In the genomic region with DNA sequence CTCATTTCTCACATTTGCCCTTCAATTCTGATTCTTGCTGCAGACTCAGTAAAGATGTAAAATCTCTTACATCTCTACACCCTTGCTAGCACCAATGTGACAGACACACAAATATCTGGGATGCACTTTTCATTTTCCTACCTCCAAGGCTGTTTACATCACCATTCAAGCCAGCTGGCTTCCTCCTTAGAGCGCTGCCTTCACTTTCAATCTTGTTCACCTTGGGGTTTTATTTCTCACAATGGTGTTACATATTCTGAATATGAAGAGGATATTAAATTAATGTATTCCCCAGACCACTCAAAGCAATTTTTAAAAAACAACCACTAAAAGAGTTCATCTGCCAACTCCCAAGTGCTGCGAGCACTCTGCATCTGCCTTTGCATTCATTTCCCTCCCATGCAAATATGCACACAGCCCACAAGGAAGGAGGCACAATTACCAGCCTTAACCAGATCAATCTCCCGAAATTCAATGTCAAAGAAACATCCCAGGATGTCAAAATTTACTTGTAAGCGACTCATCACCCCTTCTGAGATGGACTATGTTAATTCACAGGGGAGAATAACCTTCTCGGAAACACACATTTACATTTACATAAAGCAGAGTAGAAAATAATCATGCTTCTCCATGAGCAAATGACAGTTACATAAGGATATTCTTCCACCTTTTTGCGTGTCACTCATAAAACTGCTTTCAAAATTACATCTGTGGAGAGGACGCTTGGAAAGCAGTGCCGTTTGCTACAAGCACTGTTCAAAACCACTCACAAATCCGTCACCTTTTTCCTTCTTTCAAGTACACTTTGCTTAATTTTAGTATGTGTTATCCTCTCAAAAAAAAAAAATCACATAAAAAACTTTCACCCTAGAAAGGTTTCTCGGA, we compare ENCODE assay signal across 17 cellular contexts.
DNase-seq lines count a peak whose midpoint lies in the region; ATAC-seq, FAIRE-seq and TF ChIP-seq lines count a peak whose summit lies in the region.
"Had no signal": no experiment of that assay in that cellular context is flagged by ENCODE, and none has a peak within 500 bp of the region (broad histone marks: within the 10 kb centered on the region; RNA-seq: fewer than 3 reads in every experiment).

No MANE protein-coding gene starts in this region.

- H3K27ac ChIP-seq in GM12878 (ENCODE audit: control insufficient read depth, insufficient read depth) (no peak overlapping the region), stomach (no peak overlapping the region)
- H3K27ac ChIP-seq: KMS-11 had no signal

- TF ChIP-seq CTCF in GM12878 (IDR thresholded peaks at IDR 0.05 in 2 of 3, conservative IDR thresholded peaks at IDR 0.05 in 1 of 3; ENCODE audit: control insufficient read depth in 2 of 3, extremely low read depth in 1 of 3, insufficient read depth in 1 of 3, low read depth in 3 of 3, low read length in 3 of 3) (no peak), stomach (IDR thresholded peaks at IDR 0.05) (no peak)

- intact Hi-C loops in GM12878 (cut with micrococcal nuclease; ENCODE audit: unreplicated experiment) (no loop called here), stomach (cut with DNase I; ENCODE audit: low total_unique reads) (no loop called here)

- H3K9ac ChIP-seq in GM12878 (ENCODE audit: control insufficient read depth, insufficient read depth, low read length) = no peak overlapping the region
- H3K9ac ChIP-seq: KMS-11 had no signal

- TF ChIP-seq EP300 in GM12878 (IDR thresholded peaks at IDR 0.05; ENCODE audit: borderline replicate concordance in 1 of 2, control insufficient read depth in 1 of 2, low read depth in 2 of 2, low read length in 2 of 2) (no peak), stomach (IDR thresholded peaks at IDR 0.05) (no peak)

- DNase-seq in DMS79 (lab: John Stamatoyannopoulos, UW) = peak; percentile 53
- peak; percentile 31 for DNase-seq in NCI-H1048 (lab: John Stamatoyannopoulos, UW)
- no peak for DNase-seq in GM12878 (ENCODE audit: low read depth, low spot score)
- no peak for DNase-seq in stomach
- DNase-seq: AML-193; Calu3; CD4-positive, alpha-beta T cell; H9; MG63; NCI-H2029; NCI-H524 treated with DMSO at 0.1 percent for 48 hours; PC-3 had no signal

- BruUV-seq in GM12878 (replicated peaks; lab: Mats Ljungman, UMichigan) = no TSS peak

- no peak for FAIRE-seq in GM12878 (lab: Jason Lieb, UNC)
- FAIRE-seq: G401.6 had no signal

- POLR2A ChIA-PET in GM12878 (lab: Charles Lee) = no interaction called here

- H3K4me3 ChIP-seq in GM12878 = 0 out of 2 replicates have a peak overlapping the region, but pooled peaks have one; percentile 10
- H3K4me3 ChIP-seq in neuron (ENCODE audit: low read length) = no peak overlapping the region
- no peak overlapping the region for H3K4me3 ChIP-seq in stomach
- H3K4me3 ChIP-seq: MG63 had no signal

- H3K36me3 ChIP-seq in GM12878 (ENCODE audit: control insufficient read depth in 2 of 2, insufficient read depth in 2 of 2, low read length in 1 of 2) (no peaks in the 10 kb centered on the region), neuron (ENCODE audit: insufficient read depth, low read length) (no peaks in the 10 kb centered on the region), stomach (no peaks in the 10 kb centered on the region)
- H3K36me3 ChIP-seq: MG63 had no signal

- RAD21 ChIA-PET in GM12878 (lab: Charles Lee; ENCODE audit: unreplicated experiment) = interaction anchor here (1.0 kb wide), 1 partner anchor 14 kb away, joined by 3 read pairs; no protein-coding TSS in a partner anchor

- H3K4me1 ChIP-seq in GM12878 (ENCODE audit: control insufficient read depth, insufficient read depth, low read length) = peaks cover 7% of the 10 kb centered on the region; the same call in 1 of the 2 replicates
- H3K4me1 ChIP-seq in neuron (ENCODE audit: insufficient read depth, low read length) = peaks cover 17% of the 10 kb centered on the region
- H3K4me1 ChIP-seq in stomach = no peaks in the 10 kb centered on the region

- SMC1A ChIA-PET in GM12878 (lab: Charles Lee; ENCODE audit: uncharacterized antibody, unreplicated experiment) = interaction anchor here (0.7 kb wide), 1 partner anchor 107 kb away, joined by 3 read pairs; no protein-coding TSS in a partner anchor

- TF ChIP-seq RAD21 in GM12878 (IDR thresholded peaks at IDR 0.05; ENCODE audit: insufficient read depth, low read depth, low read length) = no peak

- in situ Hi-C loops in GM12878 (cut with MboI) = no loop called here

- H3K79me2 ChIP-seq in GM12878 (ENCODE audit: control insufficient read depth, insufficient read depth, low read length) = no peaks in the 10 kb centered on the region

- CTCF ChIA-PET in GM12878 (lab: Yijun Ruan, JAX) = no interaction called here

- TF ChIP-seq POLR2A in GM12878 (IDR thresholded peaks at IDR 0.05; ENCODE audit: low read depth, low read length) = no peak
- no peak for TF ChIP-seq POLR2A in stomach (IDR thresholded peaks at IDR 0.05)

- WGBS in GM12878 (ENCODE audit: insufficient coverage, insufficient replicate concordance, low lambda C conversion rate, missing lambda C conversion rate) = 56% methylated on average over 10 of the region's 10 CpGs
- WGBS in stomach, 5 donors = 76 to 83% (median 78%) methylated on average over 10 of the region's 10 CpGs

- H2AFZ ChIP-seq in GM12878 (ENCODE audit: control insufficient read depth, low read depth, low read length) (peak overlapping the region; percentile 56), neuron (ENCODE audit: low read depth, low read length) (peak overlapping the region; percentile 53)

- ATAC-seq in GM12878 (peak; percentile 52), GM18861 (IDR thresholded peaks at IDR 0.05; ENCODE audit: unreplicated experiment) (no peak), GM21529 (IDR thresholded peaks at IDR 0.05; ENCODE audit: unreplicated experiment) (no peak)
- ATAC-seq: PC-3 had no signal

- peak overlapping the region; percentile 40; the same call in 1 of the 2 replicates for H3K4me2 ChIP-seq in GM12878 (ENCODE audit: control insufficient read depth, insufficient read depth)
- H3K4me2 ChIP-seq: KMS-11 had no signal

- H3K27me3 ChIP-seq in GM12878 (replicated peaks in 1 of 2; ENCODE audit: control insufficient read depth in 2 of 2, insufficient read depth in 2 of 2, low read length in 1 of 2) = no peaks in the 10 kb centered on the region
- H3K27me3 ChIP-seq in neuron (ENCODE audit: insufficient read depth, low read length) = no peaks in the 10 kb centered on the region
- H3K27me3 ChIP-seq in stomach = no peaks in the 10 kb centered on the region
- H3K27me3 ChIP-seq: MG63 had no signal

- H3K9me3 ChIP-seq in GM12878 (replicated peaks; ENCODE audit: control insufficient read depth, insufficient read depth, low read length) (no peaks in the 10 kb centered on the region), neuron (ENCODE audit: low read length) (no peaks in the 10 kb centered on the region), stomach (no peaks in the 10 kb centered on the region)
- H3K9me3 ChIP-seq: MG63 had no signal

- no peaks in the 10 kb centered on the region for H4K20me1 ChIP-seq in GM12878 (ENCODE audit: control insufficient read depth, insufficient read depth)

TF ChIP-seq in GM12878, 131 proteins besides CTCF, POLR2A, EP300 and RAD21:
- TF ChIP-seq SP1 (IDR thresholded peaks at IDR 0.05; ENCODE audit: low read depth, low read length) (no peak), EED (IDR thresholded peaks at IDR 0.05; ENCODE audit: low read depth) (peak; percentile 28; the same call in 1 of the 2 replicates), BACH1 (IDR thresholded peaks at IDR 0.05; ENCODE audit: borderline replicate concordance) (no peak), CREM (IDR thresholded peaks at IDR 0.05; ENCODE audit: low read depth) (no peak), JUNB (IDR thresholded peaks at IDR 0.05) (peak; percentile 56), RUNX3 (IDR thresholded peaks at IDR 0.05; ENCODE audit: low read length) (0 out of 2 replicates have a peak, but pooled peaks have one; percentile 15), TARDBP (IDR thresholded peaks at IDR 0.05; ENCODE audit: borderline replicate concordance) (no peak)
- TF ChIP-seq, protein P1, sequence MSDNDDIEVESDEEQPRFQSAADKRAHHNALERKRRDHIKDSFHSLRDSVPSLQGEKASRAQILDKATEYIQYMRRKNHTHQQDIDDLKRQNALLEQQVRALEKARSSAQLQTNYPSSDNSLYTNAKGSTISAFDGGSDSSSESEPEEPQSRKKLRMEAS (IDR thresholded peaks at IDR 0.05; ENCODE audit: low read depth, low read length) = no peak
- TF ChIP-seq, protein P2, sequence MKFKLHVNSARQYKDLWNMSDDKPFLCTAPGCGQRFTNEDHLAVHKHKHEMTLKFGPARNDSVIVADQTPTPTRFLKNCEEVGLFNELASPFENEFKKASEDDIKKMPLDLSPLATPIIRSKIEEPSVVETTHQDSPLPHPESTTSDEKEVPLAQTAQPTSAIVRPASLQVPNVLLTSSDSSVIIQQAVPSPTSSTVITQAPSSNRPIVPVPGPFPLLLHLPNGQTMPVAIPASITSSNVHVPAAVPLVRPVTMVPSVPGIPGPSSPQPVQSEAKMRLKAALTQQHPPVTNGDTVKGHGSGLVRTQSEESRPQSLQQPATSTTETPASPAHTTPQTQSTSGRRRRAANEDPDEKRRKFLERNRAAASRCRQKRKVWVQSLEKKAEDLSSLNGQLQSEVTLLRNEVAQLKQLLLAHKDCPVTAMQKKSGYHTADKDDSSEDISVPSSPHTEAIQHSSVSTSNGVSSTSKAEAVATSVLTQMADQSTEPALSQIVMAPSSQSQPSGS (IDR thresholded peaks at IDR 0.05; ENCODE audit: low read length) = no peak

Comparison
In these comparisons a context has a peak if more than half of its experiments do, and no peak if none do; other contexts are left out.
1. DNase-seq: peak in DMS79 (single experiment) and NCI-H1048 (single experiment); none in GM12878 (single experiment) and stomach (single experiment).